Comparison of ENCODE assay signal across 1 cellular context in genomic region chr3:46896386-46896785, GRCh38.
TF ChIP-seq lines count a peak whose summit lies in the region.

No MANE protein-coding gene starts in this region.

TF ChIP-seq in HepG2, 621 proteins besides CTCF, POLR2A, EP300 and RAD21:
- TF ChIP-seq POGZ (CRISPR knock-in tag; IDR thresholded peaks at IDR 0.05) = no peak
- no peak for TF ChIP-seq ZFP36 (IDR thresholded peaks at IDR 0.05; ENCODE audit: borderline replicate concordance, low read depth, low read length, partially characterized antibody)
- TF ChIP-seq RARA (CRISPR knock-in tag; IDR thresholded peaks at IDR 0.05) = no peak
- TF ChIP-seq CC2D1A (CRISPR knock-in tag; IDR thresholded peaks at IDR 0.05) = no peak
- no peak for TF ChIP-seq PATZ1 (CRISPR knock-in tag; IDR thresholded peaks at IDR 0.05)
- TF ChIP-seq ZNF552 (CRISPR knock-in tag; IDR thresholded peaks at IDR 0.05; ENCODE audit: borderline replicate concordance) = no peak
- TF ChIP-seq ZNF367 (CRISPR knock-in tag; IDR thresholded peaks at IDR 0.05; ENCODE audit: borderline replicate concordance) = no peak
- no peak for TF ChIP-seq CHCHD3 (CRISPR knock-in tag; IDR thresholded peaks at IDR 0.05)
- no peak for TF ChIP-seq PAX8 (CRISPR knock-in tag; IDR thresholded peaks at IDR 0.05; ENCODE audit: borderline replicate concordance)
- TF ChIP-seq ZNF280B (CRISPR knock-in tag; IDR thresholded peaks at IDR 0.05; ENCODE audit: borderline replicate concordance) = no peak
- no peak for TF ChIP-seq ZBTB42 (CRISPR knock-in tag; IDR thresholded peaks at IDR 0.05)
- TF ChIP-seq PHF8 (CRISPR knock-in tag; IDR thresholded peaks at IDR 0.05) = no peak
- TF ChIP-seq ZNF75D (CRISPR knock-in tag; IDR thresholded peaks at IDR 0.05; ENCODE audit: borderline replicate concordance) = no peak
TF ChIP-seq in HepG2: peak in this region for 0.
